In the genomic region with DNA sequence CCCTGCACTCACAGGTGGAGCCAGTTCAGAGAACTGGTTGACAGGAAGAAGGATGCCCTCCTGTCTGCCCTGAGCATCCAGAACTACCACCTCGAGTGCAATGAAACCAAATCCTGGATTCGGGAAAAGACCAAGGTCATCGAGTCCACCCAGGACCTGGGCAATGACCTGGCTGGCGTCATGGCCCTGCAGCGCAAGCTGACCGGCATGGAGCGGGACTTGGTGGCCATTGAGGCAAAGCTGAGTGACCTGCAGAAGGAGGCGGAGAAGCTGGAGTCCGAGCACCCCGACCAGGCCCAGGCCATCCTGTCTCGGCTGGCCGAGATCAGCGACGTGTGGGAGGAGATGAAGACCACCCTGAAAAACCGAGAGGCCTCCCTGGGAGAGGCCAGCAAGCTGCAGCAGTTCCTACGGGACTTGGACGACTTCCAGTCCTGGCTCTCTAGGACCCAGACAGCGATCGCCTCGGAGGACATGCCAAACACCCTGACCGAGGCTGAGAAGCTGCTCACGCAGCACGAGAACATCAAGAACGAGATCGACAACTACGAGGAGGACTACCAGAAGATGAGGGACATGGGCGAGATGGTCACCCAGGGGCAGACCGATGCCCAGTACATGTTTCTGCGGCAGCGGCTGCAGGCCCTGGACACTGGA, we compare ENCODE assay signal across 12 cellular contexts.
A peak's percentile ranks its signal among the peaks of the same experiment; 100 is the strongest.
DNase-seq lines count a peak whose midpoint lies in the region; ATAC-seq, FAIRE-seq and TF ChIP-seq lines count a peak whose summit lies in the region.
"Had no signal": no experiment of that assay in that cellular context is flagged by ENCODE, and none has a peak within 500 bp of the region (broad histone marks: within the 10 kb centered on the region; RNA-seq: fewer than 3 reads in every experiment).

No MANE protein-coding gene starts in this region.

- H3K36me3 Mint-ChIP-seq in activated naive CD8-positive, alpha-beta T cell treated with anti-CD3 and anti-CD28 coated beads, Interleukin-2, amount 50 U/mL, for 24 hours (ENCODE audit: low read depth) = peaks cover 47% of the 10 kb centered on the region

- H3K9me3 Mint-ChIP-seq in activated naive CD8-positive, alpha-beta T cell treated with anti-CD3 and anti-CD28 coated beads, Interleukin-2, amount 50 U/mL, for 24 hours = no peaks in the 10 kb centered on the region
- H3K9me3 Mint-ChIP-seq: CD4-positive, alpha-beta memory T cell; T-cell had no signal

- H3K27ac ChIP-seq in right cardiac atrium (ENCODE audit: low read length) (peak overlapping the region; percentile 10), sigmoid colon (peak overlapping the region; percentile 21 to 65 (median 32))

- H3K36me3 ChIP-seq in sigmoid colon = peaks cover 44 to 83% (median 65%) of the 10 kb centered on the region in 4 donors

- intact Hi-C loops in right cardiac atrium (cut with DNase I) (loop anchor here in 1 of 4 donors (10.0 kb wide), 1 partner anchor 106 kb away; no protein-coding TSS in a partner anchor), sigmoid colon (cut with DNase I) (no loop called here)

- TF ChIP-seq EP300 in sigmoid colon (IDR thresholded peaks at IDR 0.05) = no peak

- FAIRE-seq in GM12891 (lab: Jason Lieb, UNC) = no peak
- FAIRE-seq: frontal cortex had no signal

- peaks cover 38% of the 10 kb centered on the region for H3K4me1 ChIP-seq in right cardiac atrium (ENCODE audit: control insufficient read depth, insufficient read depth, low read length)
- peaks cover 0 to 36% (median 34%) of the 10 kb centered on the region in 4 donors for H3K4me1 ChIP-seq in sigmoid colon

- TF ChIP-seq POLR2A in sigmoid colon (IDR thresholded peaks at IDR 0.05) (no peak), GM12891 (IDR thresholded peaks at IDR 0.05; ENCODE audit: low read depth, low read length) (no peak)

- WGBS in right cardiac atrium = 52% methylated on average over 30 of the region's 30 CpGs
- WGBS in sigmoid colon, 2 donors = 86 to 87% methylated on average over 30 of the region's 30 CpGs

- H3K27me3 ChIP-seq in right cardiac atrium (ENCODE audit: control insufficient read depth, insufficient read depth) (no peaks in the 10 kb centered on the region), sigmoid colon (no peaks in the 10 kb centered on the region)

- peak overlapping the region; percentile 68 for H3K27ac Mint-ChIP-seq in activated naive CD8-positive, alpha-beta T cell treated with anti-CD3 and anti-CD28 coated beads, Interleukin-2, amount 50 U/mL, for 24 hours
- H3K27ac Mint-ChIP-seq: T-cell had no signal

- H3K4me3 ChIP-seq in right cardiac atrium (ENCODE audit: low read length) (no peak overlapping the region), sigmoid colon (no peak overlapping the region)

- H3K27me3 Mint-ChIP-seq in activated naive CD8-positive, alpha-beta T cell treated with anti-CD3 and anti-CD28 coated beads, Interleukin-2, amount 50 U/mL, for 24 hours = no peaks in the 10 kb centered on the region
- H3K27me3 Mint-ChIP-seq: CD4-positive, alpha-beta memory T cell; T-cell had no signal

- no peak overlapping the region for H3K4me3 Mint-ChIP-seq in activated naive CD8-positive, alpha-beta T cell treated with anti-CD3 and anti-CD28 coated beads, Interleukin-2, amount 50 U/mL, for 24 hours
- H3K4me3 Mint-ChIP-seq: CD4-positive, alpha-beta memory T cell; T-cell had no signal

- in situ Hi-C loops in G401 (cut with HindIII; ENCODE audit: low sequenced_read_pairs) = no loop called here

- peaks cover 32% of the 10 kb centered on the region for H3K4me1 Mint-ChIP-seq in activated naive CD8-positive, alpha-beta T cell treated with anti-CD3 and anti-CD28 coated beads, Interleukin-2, amount 50 U/mL, for 24 hours

- no peak for TF ChIP-seq CTCF in sigmoid colon (IDR thresholded peaks at IDR 0.05)

- no peak for ATAC-seq in activated naive CD8-positive, alpha-beta T cell treated with anti-CD3 and anti-CD28 coated beads, Interleukin-2, amount 50 U/mL, for 24 hours
- peak in 1 of 2 donors; percentile 31 for ATAC-seq in right cardiac atrium
- ATAC-seq: T-cell had no signal

- H3K9me3 ChIP-seq in right cardiac atrium (ENCODE audit: control insufficient read depth, low read length) (no peaks in the 10 kb centered on the region), sigmoid colon (no peaks in the 10 kb centered on the region)

- DNase-seq in G401 (ENCODE audit: low spot score) = peak; percentile 44
- DNase-seq in activated naive CD8-positive, alpha-beta T cell treated with anti-CD3 and anti-CD28 coated beads, Interleukin-2, amount 50 U/mL, for 24 hours = no peak
- peak; percentile 53 to 78 (median 74) for DNase-seq in right cardiac atrium
- no peak for DNase-seq in sigmoid colon
- DNase-seq in GOT3 (lab: John Stamatoyannopoulos, UW) = no peak
- DNase-seq in GM12891 (ENCODE audit: insufficient read length, low spot score) = no peak
- no peak for DNase-seq in NCI-H146 (lab: John Stamatoyannopoulos, UW)
- DNase-seq in NCI-H1417 (lab: John Stamatoyannopoulos, UW) = no peak
- DNase-seq: CD4-positive, alpha-beta memory T cell; stimulated activated naive CD4-positive, alpha-beta T cell; T-cell had no signal

TF ChIP-seq in GM12891, 5 proteins besides CTCF, POLR2A, EP300 and RAD21:
- TF ChIP-seq SPI1 (IDR thresholded peaks at IDR 0.05; ENCODE audit: low read depth, low read length) = no peak
- TF ChIP-seq POU2F2 (IDR thresholded peaks at IDR 0.05; ENCODE audit: low read depth, low read length) = no peak
- no peak for TF ChIP-seq TAF1 (IDR thresholded peaks at IDR 0.05; ENCODE audit: low read depth, low read length)
- TF ChIP-seq PAX5 (IDR thresholded peaks at IDR 0.05; ENCODE audit: insufficient read depth, low read length, severe bottlenecking) = no peak
- TF ChIP-seq POLR2AphosphoS5 (IDR thresholded peaks at IDR 0.05; ENCODE audit: low read depth, low read length) = no peak
TF ChIP-seq in GM12891: peak in this region for 0.

Comparison
In these comparisons a context has a peak if more than half of its experiments do, and no peak if none do; other contexts are left out.
1. DNase-seq: peak in G401 (single experiment) and right cardiac atrium (3 of 3); none in activated naive CD8-positive, alpha-beta T cell treated with anti-CD3 and anti-CD28 coated beads, Interleukin-2, amount 50 U/mL, for 24 hours (single experiment), sigmoid colon (single experiment), GOT3 (single experiment), GM12891 (single experiment), NCI-H146 (single experiment) and NCI-H1417 (0 of 3).